In the genomic region with DNA sequence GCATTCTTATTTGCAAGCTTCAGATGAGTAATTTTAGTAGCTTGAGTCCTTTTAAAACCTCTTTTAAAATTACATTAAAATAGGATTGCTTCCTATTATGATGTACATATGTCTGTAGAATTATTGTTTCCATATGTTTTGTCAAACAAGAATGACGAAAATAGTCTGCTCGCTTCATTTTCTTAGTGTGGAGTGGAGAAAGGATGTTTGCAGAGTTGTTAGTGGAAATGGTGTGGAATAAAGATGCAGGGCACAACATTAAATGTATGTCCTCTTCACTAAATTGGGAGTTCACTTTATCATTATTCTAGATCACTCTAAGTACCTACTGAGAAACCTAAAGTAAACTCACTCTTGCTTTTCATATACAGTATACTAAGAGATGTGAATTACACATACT, we compare ENCODE assay signal across 13 cellular contexts. TPM values are rescaled to one million over a fixed set of nuclear protein-coding genes. Genes with fewer than 3 reads are reported as not detected.
DNase-seq lines count a peak whose midpoint lies in the region; TF ChIP-seq lines count a peak whose summit lies in the region.
"Had no signal": no experiment of that assay in that cellular context is flagged by ENCODE, and none has a peak within 500 bp of the region (broad histone marks: within the 10 kb centered on the region; RNA-seq: fewer than 3 reads in every experiment).

No MANE protein-coding gene starts in this region.

- H3K4me1 ChIP-seq in Peyer's patch: peaks cover 0 to 9% (median 0%) of the 10 kb centered on the region in 4 donors
- H3K4me1 ChIP-seq in fibroblast of lung (ENCODE audit: control insufficient read depth, extremely low read depth, insufficient read depth, low read length): peaks cover 2% of the 10 kb centered on the region
- H3K4me1 ChIP-seq in rectal smooth muscle tissue (ENCODE audit: control insufficient read depth, insufficient read depth, low read length): peaks cover 13% of the 10 kb centered on the region

- TF ChIP-seq CTCF in AG04450 (IDR thresholded peaks at IDR 0.05; ENCODE audit: low read depth, low read length) (no peak), Peyer's patch (IDR thresholded peaks at IDR 0.05) (no peak), fibroblast of lung (conservative IDR thresholded peaks at IDR 0.05 in 1 of 2, IDR thresholded peaks at IDR 0.05 in 1 of 2; ENCODE audit: low read depth in 1 of 2, low read length in 2 of 2) (no peak)

- H4K20me1 ChIP-seq in fibroblast of lung (ENCODE audit: control insufficient read depth, extremely low read depth, insufficient read depth, low read length): no peaks in the 10 kb centered on the region

- no peak overlapping the region for H3K9ac ChIP-seq in fibroblast of lung (ENCODE audit: insufficient read depth, low read length)
- no peak overlapping the region for H3K9ac ChIP-seq in rectal smooth muscle tissue (ENCODE audit: low read length)

- TF ChIP-seq POLR2A in Peyer's patch (IDR thresholded peaks at IDR 0.05): no peak

- POLR2A ChIA-PET in AG04450 (lab: Yijun Ruan, JAX): no interaction called here

- H3K79me2 ChIP-seq in fibroblast of lung (ENCODE audit: control insufficient read depth, insufficient read depth, low read length): peaks cover 39% of the 10 kb centered on the region

- H3K4me2 ChIP-seq in fibroblast of lung (ENCODE audit: extremely low read depth, insufficient read depth, low read length): peak overlapping the region; percentile 90

- peak overlapping the region; percentile 89; the same call in 1 of the 2 replicates for H3K4me3 ChIP-seq in AG04450 (ENCODE audit: low read depth, low read length)
- peak overlapping the region in 1 of 4 donors; percentile 70 for H3K4me3 ChIP-seq in Peyer's patch
- H3K4me3 ChIP-seq in fibroblast of lung (replicated peaks in 1 of 4; ENCODE audit: control extremely low read depth in 1 of 4, insufficient read depth in 1 of 4, low read depth in 3 of 4, low read length in 4 of 4): peak overlapping the region in 2 of 4 experiments; percentile 89 to 93
- no peak overlapping the region for H3K4me3 ChIP-seq in rectal smooth muscle tissue (ENCODE audit: low read length)

- no peaks in the 10 kb centered on the region for H3K36me3 ChIP-seq in Peyer's patch
- H3K36me3 ChIP-seq in fibroblast of lung (ENCODE audit: control insufficient read depth, insufficient read depth, low read length): no peaks in the 10 kb centered on the region
- H3K36me3 ChIP-seq in rectal smooth muscle tissue (ENCODE audit: control insufficient read depth, insufficient read depth, low read length): no peaks in the 10 kb centered on the region

- no peak overlapping the region for H2AFZ ChIP-seq in fibroblast of lung (ENCODE audit: low read length)

- H3K9me3 ChIP-seq in AG04450 (ENCODE audit: control insufficient read depth, insufficient read depth, low read length): no peaks in the 10 kb centered on the region
- no peaks in the 10 kb centered on the region for H3K9me3 ChIP-seq in Peyer's patch
- H3K9me3 ChIP-seq in fibroblast of lung (ENCODE audit: control insufficient read depth, insufficient read depth, low read depth, low read length): no peaks in the 10 kb centered on the region
- H3K9me3 ChIP-seq: BLaER1 treated with 17β-estradiol and CSF1 and Interleukin-3, amounts not matched to agents 10 nM and 100 nM had no signal

- CTCF ChIA-PET in AG04450 (lab: Charles Lee): interaction anchor here (1.5 kb wide), 1 partner anchor 34 kb away, joined by 6 read pairs; no protein-coding TSS in a partner anchor

- no peak for DNase-seq in AG04450 (ENCODE audit: low read depth, low spot score)
- DNase-seq in Peyer's patch: no peak
- no peak for DNase-seq in fibroblast of lung (ENCODE audit: low read depth in 2 of 2)
- DNase-seq in HT-29 (ENCODE audit: low spot score): no peak
- no peak for DNase-seq in iPS-NIHi7 (ENCODE audit: extremely low spot score)
- DNase-seq in OCI-M1 (lab: John Stamatoyannopoulos, UW): no peak
- DNase-seq in inferior parietal cortex (ENCODE audit: extremely low spot score): no peak
- DNase-seq: activated naive CD4-positive, alpha-beta T cell treated with anti-CD3 and anti-CD28 coated beads for 36 hours; effector CD4-positive, alpha-beta T cell; GDM1; NCI-H82 had no signal

- H3K27ac ChIP-seq in AG04450 (ENCODE audit: low read depth, low read length): no peak overlapping the region
- peak overlapping the region in 3 of 4 donors; percentile 80 to 94 (median 88) for H3K27ac ChIP-seq in Peyer's patch
- peak overlapping the region; percentile 95 for H3K27ac ChIP-seq in fibroblast of lung (ENCODE audit: insufficient read depth, low read length)
- H3K27ac ChIP-seq in rectal smooth muscle tissue (ENCODE audit: low read depth, low read length): peak overlapping the region; percentile 99

- H3K27me3 ChIP-seq in AG04450 (ENCODE audit: control insufficient read depth, insufficient read depth, low read length) (no peaks in the 10 kb centered on the region), Peyer's patch (no peaks in the 10 kb centered on the region), fibroblast of lung (ENCODE audit: control insufficient read depth, insufficient read depth, low read length) (no peaks in the 10 kb centered on the region), rectal smooth muscle tissue (ENCODE audit: control insufficient read depth, insufficient read depth, low read length) (no peaks in the 10 kb centered on the region)

RNA-seq across cellular contexts. Expression of gene CMSS1, which starts 59.5 kb away (rescaled TPM):
- polyA plus RNA-seq in AG04450 (2011; rRNA removed) (11.9 and 15.7 TPM in 2 replicates), fibroblast of lung (13.2 and 28.3 TPM in 2 replicates)
- polyA minus RNA-seq in AG04450 (2011; rRNA and poly(A)+ RNA removed): 2.9 and 5.1 TPM in 2 replicates
- total RNA-seq in Peyer's patch (1 to 10 TPM; 1.3 to 9.9 (median 2.3) TPM), fibroblast of lung (6.7 and 6.9 TPM in 2 replicates)
- 20.2 and 37.9 TPM in 2 replicates for polyA plus RNA-seq in fibroblast of lung (2012)
- polyA minus RNA-seq in fibroblast of lung (ENCODE audit: low replicate concordance): 1.3 and 5.8 TPM in 2 replicates
- 18.3 and 25.3 TPM in 2 replicates for total RNA-seq in HT-29 (2014; rRNA removed; shearing (Covaris generic))
